27 cellular contexts compared by ENCODE assay signal in the genomic region with DNA sequence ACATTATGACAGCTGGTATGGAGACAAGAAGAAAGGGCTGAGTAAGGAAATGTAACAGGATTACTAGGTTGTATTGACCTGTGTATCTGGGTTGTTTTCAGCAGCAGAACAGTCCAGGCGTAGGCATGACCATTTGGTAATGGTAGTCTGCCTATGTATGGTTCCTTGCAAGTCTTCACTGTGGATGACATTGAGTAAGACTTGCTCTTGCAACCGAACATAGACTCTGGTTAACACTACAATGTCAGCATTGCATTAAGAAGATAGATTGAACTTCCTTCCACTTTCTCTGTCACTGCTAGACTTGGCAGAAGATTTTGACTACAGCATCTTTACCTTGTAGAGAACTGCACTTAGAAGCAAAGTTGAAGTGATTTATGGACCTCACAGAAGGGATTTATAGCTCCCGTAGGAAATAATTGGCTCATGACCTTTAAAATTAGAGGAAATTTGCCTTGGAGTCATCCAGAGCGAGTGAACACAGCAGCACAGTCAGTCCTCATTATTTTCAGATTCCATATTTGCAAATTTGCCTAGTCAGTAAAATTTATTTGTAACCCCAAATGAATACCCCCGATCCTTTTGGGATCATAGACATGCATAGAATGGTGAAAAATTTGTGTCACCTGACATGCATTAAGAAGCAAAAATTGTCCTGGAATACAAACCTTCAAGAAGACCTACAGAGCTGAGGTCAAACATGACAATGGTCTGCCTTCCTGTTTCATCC.
"Had no signal": no experiment of that assay in that cellular context is flagged by ENCODE, and none has a peak within 500 bp of the region (broad histone marks: within the 10 kb centered on the region; RNA-seq: fewer than 3 reads in every experiment).

No MANE protein-coding gene starts in this region.

- H3K27ac ChIP-seq: breast epithelium, dorsolateral prefrontal cortex, gastrocnemius medialis, prostate gland, spleen had no signal

- H3K4me3 Mint-ChIP-seq: activated B cell treated with CpG ODN at 0.5 μM for 24 hours; activated CD4-positive, alpha-beta T cell treated with anti-CD3 and anti-CD28 coated beads for 36 hours; activated naive CD8-positive, alpha-beta T cell; activated T-cell treated with anti-CD3 and anti-CD28 coated beads, Interleukin-2, amount 50 U/mL, for 4 hours; central memory CD8-positive, alpha-beta T cell; effector memory CD8-positive, alpha-beta T cell; mesothelial cell of epicardium; naive thymus-derived CD8-positive, alpha-beta T cell had no signal

- DNase-seq: activated B cell treated with CpG ODN at 0.5 μM for 24 hours; activated CD4-positive, alpha-beta T cell treated with anti-CD3 and anti-CD28 coated beads for 36 hours; activated CD4-positive, alpha-beta T cell treated with anti-CD3 and anti-CD28 coated beads, Interleukin-2, amount 50 U/mL, for 48 hours; activated CD8-positive, alpha-beta memory T cell treated with anti-CD3 and anti-CD28 coated beads, Interleukin-2, amount 50 U/mL, for 48 hours; activated naive CD4-positive, alpha-beta T cell; activated T-cell treated with anti-CD3 and anti-CD28 coated beads, Interleukin-2, amount 50 U/mL, for 4 hours; dorsolateral prefrontal cortex; effector memory CD8-positive, alpha-beta T cell; gastrocnemius medialis; head of caudate nucleus; hypothalamus; left ventricle myocardium superior; mammary epithelial cell; naive thymus-derived CD8-positive, alpha-beta T cell; spleen; stimulated activated CD4-positive, alpha-beta T cell treated with anti-CD3 and anti-CD28 coated beads, Interleukin-4, amount 100 ng/mL, for 4 hours; stimulated activated naive CD8-positive, alpha-beta T cell treated with anti-CD3 and anti-CD28 coated beads, Interleukin-15, Interleukin-2, amounts not matched to agents 100 U/mL and 50 U/mL, for 24 hours; T1000 had no signal

- H3K27me3 ChIP-seq: breast epithelium, dorsolateral prefrontal cortex, gastrocnemius medialis, spleen had no signal

- FAIRE-seq: colon, endothelial cell of umbilical vein had no signal

- H3K27ac Mint-ChIP-seq: activated B cell treated with CpG ODN at 0.5 μM for 24 hours; activated CD4-positive, alpha-beta T cell treated with anti-CD3 and anti-CD28 coated beads for 36 hours; activated naive CD8-positive, alpha-beta T cell; activated T-helper 2 cell treated with anti-CD3 and anti-CD28 coated beads, Interferon-gamma antibody, Interleukin-2, Interleukin-4, amounts not matched to agents 10 μg/mL and 5 μg/mL and 100 μg/mL, durations not matched to agents 14 hours and 24 hours and 36 hours; effector memory CD8-positive, alpha-beta T cell; mesothelial cell of epicardium; naive thymus-derived CD8-positive, alpha-beta T cell had no signal

- H3K27me3 Mint-ChIP-seq: activated B cell treated with CpG ODN at 0.5 μM for 24 hours; activated CD4-positive, alpha-beta T cell treated with anti-CD3 and anti-CD28 coated beads for 36 hours; activated naive CD8-positive, alpha-beta T cell; central memory CD8-positive, alpha-beta T cell; effector memory CD8-positive, alpha-beta T cell; naive thymus-derived CD8-positive, alpha-beta T cell had no signal

- H3K4me1 Mint-ChIP-seq: activated B cell treated with CpG ODN at 0.5 μM for 24 hours, mesothelial cell of epicardium had no signal

- H3K9me3 ChIP-seq: breast epithelium, gastrocnemius medialis, prostate gland, spleen had no signal

- H3K4me3 ChIP-seq: breast epithelium, dorsolateral prefrontal cortex, gastrocnemius medialis, prostate gland, spleen had no signal

- H3K36me3 ChIP-seq: breast epithelium, gastrocnemius medialis, prostate gland had no signal

- H3K4me1 ChIP-seq: breast epithelium, gastrocnemius medialis, prostate gland, spleen had no signal

- H3K9me3 Mint-ChIP-seq: activated B cell treated with CpG ODN at 0.5 μM for 24 hours; activated T-cell treated with anti-CD3 and anti-CD28 coated beads, Interleukin-2, amount 50 U/mL, for 4 hours; activated T-helper 2 cell treated with anti-CD3 and anti-CD28 coated beads, Interferon-gamma antibody, Interleukin-2, Interleukin-4, amounts not matched to agents 10 μg/mL and 5 μg/mL and 100 μg/mL, durations not matched to agents 14 hours and 24 hours and 36 hours; central memory CD8-positive, alpha-beta T cell; effector memory CD8-positive, alpha-beta T cell; mesothelial cell of epicardium; naive thymus-derived CD8-positive, alpha-beta T cell had no signal

- ATAC-seq: activated CD4-positive, alpha-beta T cell treated with anti-CD3 and anti-CD28 coated beads for 36 hours; activated T-cell treated with anti-CD3 and anti-CD28 coated beads, Interleukin-2, amount 50 U/mL, for 4 hours; effector memory CD8-positive, alpha-beta T cell; esophagus mucosa; gastrocnemius medialis; left ventricle myocardium superior; naive thymus-derived CD8-positive, alpha-beta T cell; stimulated activated naive CD8-positive, alpha-beta T cell treated with anti-CD3 and anti-CD28 coated beads, Interleukin-15, Interleukin-2, amounts not matched to agents 100 U/mL and 50 U/mL, for 24 hours had no signal

- H3K36me3 Mint-ChIP-seq: mesothelial cell of epicardium had no signal
